12 cellular contexts compared by ENCODE assay signal in the genomic region with DNA sequence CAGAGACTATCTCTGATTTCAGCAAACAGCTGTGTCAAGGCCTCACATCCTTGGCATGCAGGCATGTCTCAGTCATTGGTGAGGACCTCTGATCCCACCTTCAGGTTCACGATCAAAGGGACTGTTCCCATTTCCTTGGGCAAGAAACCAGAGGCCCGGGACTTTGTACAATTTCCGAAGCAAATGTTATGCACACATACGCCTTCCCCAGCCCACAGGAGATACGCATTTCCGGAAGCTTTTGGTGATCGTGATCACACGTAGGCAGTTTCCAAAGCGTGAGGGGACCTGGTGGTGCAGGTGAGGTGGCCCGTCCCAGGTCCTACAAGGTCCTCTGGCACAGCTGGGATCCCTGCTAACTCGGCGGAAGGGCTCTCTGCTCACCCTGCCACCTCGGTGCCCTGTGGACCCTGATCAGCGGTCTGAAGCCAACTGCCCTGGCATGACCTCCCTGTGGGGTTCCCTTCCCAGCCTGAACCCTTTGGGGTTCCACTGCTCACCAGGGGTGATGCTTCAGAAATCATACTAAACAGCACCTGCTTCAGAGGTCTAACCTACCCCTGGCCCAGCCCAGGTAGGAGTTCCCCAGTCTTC. TPM values are rescaled to one million over a fixed set of nuclear protein-coding genes. Genes with fewer than 3 reads are reported as not detected.
DNase-seq lines count a peak whose midpoint lies in the region; ATAC-seq, FAIRE-seq and TF ChIP-seq lines count a peak whose summit lies in the region.
"Had no signal": no experiment of that assay in that cellular context is flagged by ENCODE, and none has a peak within 500 bp of the region (broad histone marks: within the 10 kb centered on the region; RNA-seq: fewer than 3 reads in every experiment).

No MANE protein-coding gene starts in this region.

- POLR2A ChIA-PET in IMR-90 (lab: Charles Lee; ENCODE audit: unreplicated experiment), result no interaction called here
- POLR2A ChIA-PET in H1 (lab: Charles Lee; ENCODE audit: partially characterized antibody), result interaction anchor here (0.6 to 1.7 kb wide), 7 partner anchors 9 to 55 kb away, joined by 3 to 5 read pairs (median 3); no protein-coding TSS in a partner anchor
- POLR2A ChIA-PET in GM10248 (lab: Yijun Ruan, JAX), result no interaction called here

- TF ChIP-seq CTCF in IMR-90 (conservative IDR thresholded peaks at IDR 0.05; ENCODE audit: low read depth, low read length) (no peak), H1 (IDR thresholded peaks at IDR 0.05; ENCODE audit: control extremely low read depth in 1 of 3, insufficient read depth in 1 of 3, low read depth in 1 of 3, low read length in 3 of 3) (no peak), nephron progenitor cell (IDR thresholded peaks at IDR 0.05) (no peak), GM10248 (IDR thresholded peaks at IDR 0.05; ENCODE audit: control extremely low read depth, extremely low read depth, low read depth, missing control alignments) (no peak)

- H2BK5ac ChIP-seq in IMR-90 (ENCODE audit: low read depth, low read length, poor library complexity, severe bottlenecking) (no peak overlapping the region), H1 (ENCODE audit: low read depth, low read length) (no peak overlapping the region)

- no peak for FAIRE-seq in H1 (lab: Jason Lieb, UNC)

- H3K9ac ChIP-seq in IMR-90 (ENCODE audit: low read depth, low read length), result no peak overlapping the region
- H3K9ac ChIP-seq in H1 (replicated peaks in 1 of 4; ENCODE audit: extremely low read depth in 1 of 4, low read depth in 3 of 4, low read length in 3 of 4), result no peak overlapping the region

- dilution Hi-C loops in IMR-90 (cut with HindIII; ENCODE audit: low sequenced_read_pairs, unreplicated experiment), result no loop called here

- H3K36me3 Mint-ChIP-seq in nephron progenitor cell (ENCODE audit: low read depth), result no peaks in the 10 kb centered on the region

- H3K4me3 Mint-ChIP-seq in nephron progenitor cell, result no peak overlapping the region
- H3K4me3 Mint-ChIP-seq: CD4-positive, CD25-positive, alpha-beta regulatory T cell; GM23338; H9 had no signal

- no peak overlapping the region for H3K23ac ChIP-seq in IMR-90 (ENCODE audit: low read depth, low read length)
- no peak overlapping the region for H3K23ac ChIP-seq in H1 (ENCODE audit: insufficient read length)

- DNase-seq in IMR-90 (no peak), H1 (ENCODE audit: low read depth in 1 of 2, low spot score in 2 of 2) (no peak), nephron progenitor cell (no peak), GM10248 (ENCODE audit: extremely low spot score) (no peak)
- no peak for DNase-seq in activated CD4-positive, alpha-beta T cell treated with anti-CD3 and anti-CD28 coated beads, Interleukin-2, amount 50 U/mL, for 4 hours
- DNase-seq: CD4-positive, CD25-positive, alpha-beta regulatory T cell; DMS53; GF-D8; H9 had no signal

- H4K8ac ChIP-seq in IMR-90 (ENCODE audit: low read depth in 2 of 2, low read length in 2 of 2), result no peak overlapping the region
- no peak overlapping the region; the same call in 1 of the 2 replicates for H4K8ac ChIP-seq in H1 (ENCODE audit: extremely low read depth, insufficient read depth, low read length)

- H4K20me1 ChIP-seq in IMR-90 (ENCODE audit: insufficient read depth, low read length) (no peaks in the 10 kb centered on the region), H1 (replicated peaks in 1 of 2; ENCODE audit: control insufficient read depth in 1 of 2, insufficient read depth in 2 of 2, low read length in 2 of 2) (no peaks in the 10 kb centered on the region)

- H2AK5ac ChIP-seq in IMR-90 (ENCODE audit: low read depth, low read length), result no peak overlapping the region
- no peak overlapping the region for H2AK5ac ChIP-seq in H1 (ENCODE audit: low read depth, low read length)

- in situ Hi-C loops in IMR-90 (cut with MboI; ENCODE audit: low sequenced_read_pairs), result no loop called here

- no peaks in the 10 kb centered on the region for H3K79me2 ChIP-seq in H1 (ENCODE audit: control insufficient read depth in 1 of 2, insufficient read depth in 2 of 2, low read length in 2 of 2)

- H3K27me3 Mint-ChIP-seq in nephron progenitor cell (ENCODE audit: low read depth, poor library complexity), result peaks cover under 1% of the 10 kb centered on the region

- H3K4me1 ChIP-seq in IMR-90 (ENCODE audit: control insufficient read depth, insufficient read depth, low read length) (peaks cover 20% of the 10 kb centered on the region), H1 (replicated peaks in 1 of 4; ENCODE audit: control insufficient read depth in 3 of 4, insufficient read depth in 4 of 4, low read length in 3 of 4) (no peaks in the 10 kb centered on the region)

- H2BK120ac ChIP-seq in IMR-90 (ENCODE audit: low read depth, low read length), result no peak overlapping the region
- H2BK120ac ChIP-seq in H1 (replicated peaks; ENCODE audit: low read depth, low read length), result no peak overlapping the region

- H3K4me1 Mint-ChIP-seq in nephron progenitor cell, result peaks cover 24% of the 10 kb centered on the region
- H3K4me1 Mint-ChIP-seq: CD4-positive, CD25-positive, alpha-beta regulatory T cell; GM23338; H9 had no signal

- H3K4me2 ChIP-seq in IMR-90 (ENCODE audit: low read depth, low read length) (no peak overlapping the region), H1 (ENCODE audit: insufficient read depth in 1 of 2, low read depth in 2 of 2, low read length in 2 of 2) (no peak overlapping the region)
- H3K4me2 ChIP-seq: GM23338 had no signal

- TF ChIP-seq POLR2A in IMR-90 (IDR thresholded peaks at IDR 0.05; ENCODE audit: low read depth, low read length) (no peak), H1 (IDR thresholded peaks at IDR 0.05; ENCODE audit: control extremely low read depth in 1 of 2, low read depth in 2 of 2, low read length in 2 of 2) (no peak)

- intact Hi-C loops in IMR-90 (cut with micrococcal nuclease), result no loop called here

- 0 out of 2 replicates have a peak overlapping the region, but pooled peaks have one; percentile 27 for H2BK12ac ChIP-seq in H1 (ENCODE audit: low read depth, low read length)

- H3K9me3 ChIP-seq in IMR-90 (ENCODE audit: control insufficient read depth, insufficient read depth, low read length) (no peaks in the 10 kb centered on the region), H1 (ENCODE audit: insufficient read depth in 2 of 2, low read depth in 1 of 2, low read length in 1 of 2) (no peaks in the 10 kb centered on the region)

- no peaks in the 10 kb centered on the region for H3K23me2 ChIP-seq in H1 (ENCODE audit: low read depth, low read length)

- no peak overlapping the region for H2AK9ac ChIP-seq in IMR-90 (replicated peaks; ENCODE audit: low read depth, low read length, poor library complexity)

- H3K9me1 ChIP-seq in IMR-90 (ENCODE audit: insufficient read depth, low read length), result peaks cover 16% of the 10 kb centered on the region

- ATAC-seq in IMR-90 (ENCODE audit: low read depth) (no peak), GM19035 (IDR thresholded peaks at IDR 0.05; ENCODE audit: unreplicated experiment) (no peak), HG03571 (IDR thresholded peaks at IDR 0.05; ENCODE audit: unreplicated experiment) (no peak)

- WGBS in IMR-90 (ENCODE audit: extremely low coverage in 2 of 2, insufficient read length in 1 of 2), 2 experiments, result no CpG with 5 or more reads among the region's 14 CpGs
- WGBS in H1 (ENCODE audit: extremely low coverage in 1 of 2, insufficient coverage in 1 of 2, insufficient read length in 1 of 2, insufficient replicate concordance in 2 of 2, low coverage in 1 of 2, low lambda C conversion rate in 2 of 2, missing lambda C conversion rate in 1 of 2), 2 experiments, result 84% methylated on average over 14 of the region's 14 CpGs; no CpG with 5 or more reads in 1 of the 2 experiments

- no peak overlapping the region for H3K4ac ChIP-seq in IMR-90 (ENCODE audit: low read depth, low read length)
- H3K4ac ChIP-seq in H1 (replicated peaks; ENCODE audit: insufficient read length, low read depth, low read length), result no peak overlapping the region

- no peak overlapping the region for H2AFZ ChIP-seq in IMR-90 (replicated peaks; ENCODE audit: low read length, poor library complexity)
- no peak overlapping the region for H2AFZ ChIP-seq in H1 (ENCODE audit: low read length)
- H2AFZ ChIP-seq: GM23338 had no signal

- no peak for TF ChIP-seq EP300 in H1 (IDR thresholded peaks at IDR 0.05; ENCODE audit: borderline replicate concordance in 1 of 2, low read depth in 2 of 2, low read length in 2 of 2)

- H3K56ac ChIP-seq in IMR-90 (ENCODE audit: extremely low read depth, insufficient read depth, low read length) (no peak overlapping the region), H1 (replicated peaks; ENCODE audit: insufficient read length, low read depth, low read length) (no peak overlapping the region)

- H3K14ac ChIP-seq in IMR-90 (replicated peaks; ENCODE audit: low read depth, low read length), result 0 out of 2 replicates have a peak overlapping the region, but pooled peaks have one; percentile 45
- no peak overlapping the region for H3K14ac ChIP-seq in H1 (ENCODE audit: insufficient read length)

- H3K18ac ChIP-seq in IMR-90 (ENCODE audit: low read depth, low read length) (no peak overlapping the region), H1 (ENCODE audit: extremely low read depth, low read length) (no peak overlapping the region)

- peak overlapping the region; percentile 25 for H3K27ac Mint-ChIP-seq in nephron progenitor cell
- H3K27ac Mint-ChIP-seq: CD4-positive, CD25-positive, alpha-beta regulatory T cell; GM23338; H9 had no signal

- H2BK20ac ChIP-seq in IMR-90 (ENCODE audit: low read depth, low read length) (peak overlapping the region; percentile 55; the same call in 1 of the 2 replicates), H1 (ENCODE audit: low read length) (no peak overlapping the region)

- H2BK15ac ChIP-seq in IMR-90 (ENCODE audit: low read depth, low read length) (no peak overlapping the region), H1 (ENCODE audit: low read length) (no peak overlapping the region)

- H3K9me3 Mint-ChIP-seq in nephron progenitor cell, result peaks cover 4% of the 10 kb centered on the region
- H3K9me3 Mint-ChIP-seq: CD4-positive, CD25-positive, alpha-beta regulatory T cell; GM23338; H9 had no signal

- H3K36me3 ChIP-seq in IMR-90 (ENCODE audit: control insufficient read depth, insufficient read depth, low read length), result no peaks in the 10 kb centered on the region
- H3K36me3 ChIP-seq in H1 (ENCODE audit: control insufficient read depth in 2 of 4, insufficient read depth in 4 of 4, low read length in 3 of 4), result no peaks in the 10 kb centered on the region

- H3K27ac ChIP-seq in IMR-90 (ENCODE audit: insufficient read depth, low read length) (no peak overlapping the region), H1 (ENCODE audit: low read depth, low read length) (no peak overlapping the region)

- BruUV-seq in IMR-90 (replicated peaks; lab: Mats Ljungman, UMichigan), result no TSS peak

- no peak for TF ChIP-seq RAD21 in IMR-90 (IDR thresholded peaks at IDR 0.05; ENCODE audit: low read length)
- no peak for TF ChIP-seq RAD21 in H1 (IDR thresholded peaks at IDR 0.05 in 1 of 2, conservative IDR thresholded peaks at IDR 0.05 in 1 of 2; ENCODE audit: low read depth in 2 of 2, low read length in 2 of 2)

- no peak overlapping the region for H3K4me3 ChIP-seq in IMR-90 (ENCODE audit: insufficient read depth, low read depth, low read length)
- H3K4me3 ChIP-seq in H1 (ENCODE audit: extremely low read depth in 1 of 4, insufficient read depth in 2 of 4, low read depth in 3 of 4, low read length in 4 of 4), result no peak overlapping the region
- H3K4me3 ChIP-seq: GM23338 had no signal

- H3K27me3 ChIP-seq in IMR-90 (ENCODE audit: control insufficient read depth, insufficient read depth, low read length), result no peaks in the 10 kb centered on the region
- no peaks in the 10 kb centered on the region for H3K27me3 ChIP-seq in H1 (replicated peaks in 1 of 4; ENCODE audit: control insufficient read depth in 3 of 4, extremely low read depth in 1 of 4, insufficient read depth in 3 of 4, low read length in 3 of 4)

- H4K5ac ChIP-seq in IMR-90 (ENCODE audit: low read depth, low read length), result no peak overlapping the region
- no peak overlapping the region for H4K5ac ChIP-seq in H1 (ENCODE audit: insufficient read length, low read depth, low read length)

- CTCF ChIA-PET in IMR-90 (lab: Yijun Ruan, JAX), result interaction anchor here (1.9 kb wide), 1 partner anchor 16 kb away, joined by 5 read pairs; no protein-coding TSS in a partner anchor
- CTCF ChIA-PET in H1 (lab: Charles Lee; ENCODE audit: partially characterized antibody), result interaction anchor here (0.6 to 3.9 kb wide), 9 partner anchors 10 to 146 kb away, joined by 3 to 24 read pairs (median 4); no protein-coding TSS in a partner anchor
- CTCF ChIA-PET in GM10248 (lab: Yijun Ruan, JAX), result interaction anchor here (1.3 to 3.5 kb wide), 4 partner anchors 15 to 55 kb away, joined by 4 to 16 read pairs (median 6); no protein-coding TSS in a partner anchor

- H3K79me1 ChIP-seq in IMR-90 (ENCODE audit: low read depth in 1 of 2, low read length in 2 of 2) (no peaks in the 10 kb centered on the region), H1 (ENCODE audit: low read depth, low read length) (no peaks in the 10 kb centered on the region)

- no peak overlapping the region for H4K91ac ChIP-seq in IMR-90 (ENCODE audit: insufficient read depth, low read depth, low read length)
- no peak overlapping the region for H4K91ac ChIP-seq in H1 (replicated peaks; ENCODE audit: insufficient read length, low read length)

RNA-seq across cellular contexts. Expression of a gene that starts 28.8 kb away (rescaled TPM):
- 13.6 and 16.1 TPM in 2 replicates for total RNA-seq in IMR-90 (2012; rRNA removed)
- polyA plus RNA-seq in IMR-90 (2012; rRNA removed) (19.0 and 22.9 TPM in 2 replicates), H1 (2011; rRNA removed) (23.7 and 39.0 TPM in 2 replicates)
- polyA plus RNA-seq in IMR-90 (2012; cell fraction: cytosol; rRNA removed), result 19.5 and 22.2 TPM in 2 replicates
- 70.1 and 93.8 TPM in 2 replicates for polyA plus RNA-seq in IMR-90 (2012; cell fraction: nucleus; rRNA removed; ENCODE audit: low replicate concordance)
- total RNA-seq in H1 (2021; fragmentation: NEBNext Ultra II Directional; extraction: Animal tissue kit (Norgen Biotek cat#: 25700)), result 55.6 and 63.9 TPM in 2 replicates
- 37.2 TPM for polyA plus RNA-seq in H1 (2011; cell fraction: cytosol; rRNA removed)
- 86.9 TPM for polyA plus RNA-seq in H1 (2011; cell fraction: nucleus; rRNA removed)
- 36.8 to 50.9 TPM (median 49.8 TPM) in 4 replicates for polyA plus RNA-seq in H1 (2012, experiment 1 of 2)
- polyA plus RNA-seq in H1 (2012, experiment 2 of 2), result 28.4 TPM
- polyA plus RNA-seq in H1 (2013, experiment 1 of 2), result 29.3 TPM
- 27.4 TPM for polyA plus RNA-seq in H1 (2013, experiment 2 of 2)
- 26.5 and 30.9 TPM in 2 replicates for polyA minus RNA-seq in H1 (2011; rRNA and poly(A)+ RNA removed)
- 18.6 TPM for polyA minus RNA-seq in H1 (2011; cell fraction: cytosol; rRNA and poly(A)+ RNA removed)
- polyA minus RNA-seq in H1 (2011; cell fraction: nucleus; rRNA and poly(A)+ RNA removed), result 57.3 TPM
